In genomic region chr2:73069041-73069854, GRCh38 we compare ENCODE assay signal across 9 cellular contexts. TPM values are rescaled to one million over a fixed set of nuclear protein-coding genes. Genes with fewer than 3 reads are reported as not detected.
DNase-seq lines count a peak whose midpoint lies in the region; ATAC-seq and TF ChIP-seq lines count a peak whose summit lies in the region.
"Had no signal": no experiment of that assay in that cellular context is flagged by ENCODE, and none has a peak within 500 bp of the region (broad histone marks: within the 10 kb centered on the region; RNA-seq: fewer than 3 reads in every experiment).

No MANE protein-coding gene starts in this region.

- 40% methylated on average over 7 of the region's 7 CpGs for WGBS in smooth muscle cell (ENCODE audit: low lambda C conversion rate)

- ATAC-seq in T-cell (replicated peaks in 1 of 4) (no peak), GM18870 (IDR thresholded peaks at IDR 0.05; ENCODE audit: unreplicated experiment) (no peak), HG03175 (IDR thresholded peaks at IDR 0.05; ENCODE audit: unreplicated experiment) (no peak), GM18867 (IDR thresholded peaks at IDR 0.05; ENCODE audit: unreplicated experiment) (no peak)

- peaks cover 12% of the 10 kb centered on the region for H3K36me3 Mint-ChIP-seq in T-helper 1 cell treated with Interleukin-12 subunit alpha and Interleukin-12 subunit beta and Interleukin-4 antibody, amounts not matched to agents 30 μg/mL and 1 μg/mL, for 36 hours (ENCODE audit: low read depth)
- peaks cover 4% of the 10 kb centered on the region for H3K36me3 Mint-ChIP-seq in T-cell

- CTCF ChIA-PET in T-cell (lab: Charles Lee), result interaction anchor here (0.7 to 1.0 kb wide), 2 partner anchors 165 to 194 kb away, joined by 3 read pairs; partner anchors contain the start of gene CCT7 (in 1 of the 2)

- peak overlapping the region; percentile 100 for H3K4me2 ChIP-seq in smooth muscle cell

- no peaks in the 10 kb centered on the region for H3K27me3 ChIP-seq in smooth muscle cell (ENCODE audit: low read depth)

- peak overlapping the region; percentile 86 for H3K4me3 ChIP-seq in fibroblast of pulmonary artery (replicated peaks; ENCODE audit: low read depth, low read length)
- H3K4me3 ChIP-seq in smooth muscle cell, result peak overlapping the region; percentile 96

- no peaks in the 10 kb centered on the region for H3K36me3 ChIP-seq in smooth muscle cell (ENCODE audit: low read depth)

- H3K27me3 Mint-ChIP-seq in T-helper 1 cell treated with Interleukin-12 subunit alpha and Interleukin-12 subunit beta and Interleukin-4 antibody, amounts not matched to agents 30 μg/mL and 1 μg/mL, for 36 hours (ENCODE audit: low read depth), result peaks cover 19% of the 10 kb centered on the region
- H3K27me3 Mint-ChIP-seq in T-cell, result no peaks in the 10 kb centered on the region

- H3K9me3 Mint-ChIP-seq in T-helper 1 cell treated with Interleukin-12 subunit alpha and Interleukin-12 subunit beta and Interleukin-4 antibody, amounts not matched to agents 30 μg/mL and 1 μg/mL, for 36 hours, result no peaks in the 10 kb centered on the region
- no peaks in the 10 kb centered on the region for H3K9me3 Mint-ChIP-seq in T-cell

- DNase-seq in T-helper 1 cell, result no peak
- DNase-seq in T-cell, result no peak
- DNase-seq in fibroblast of pulmonary artery (ENCODE audit: low read depth), result no peak
- no peak for DNase-seq in smooth muscle cell (lab: John Stamatoyannopoulos, UW; ENCODE audit: unreplicated experiment)
- DNase-seq: C1 segment of cervical spinal cord had no signal

- peak overlapping the region; percentile 95 for H3K27ac ChIP-seq in smooth muscle cell (ENCODE audit: low read depth)

- H3K4me1 Mint-ChIP-seq in T-helper 1 cell treated with Interleukin-12 subunit alpha and Interleukin-12 subunit beta and Interleukin-4 antibody, amounts not matched to agents 30 μg/mL and 1 μg/mL, for 36 hours (ENCODE audit: low read depth), result peaks cover 26% of the 10 kb centered on the region
- peaks cover 38 to 48% (median 41%) of the 10 kb centered on the region in 3 donors for H3K4me1 Mint-ChIP-seq in T-cell

- H3K9ac ChIP-seq in smooth muscle cell (ENCODE audit: low read depth), result peak overlapping the region; percentile 92

- H4K20me1 ChIP-seq in smooth muscle cell (ENCODE audit: low read depth), result peaks cover 17% of the 10 kb centered on the region

- H3K4me1 ChIP-seq in smooth muscle cell (ENCODE audit: low read depth), result peaks cover 10% of the 10 kb centered on the region

- H3K9me3 ChIP-seq in smooth muscle cell (replicated peaks; ENCODE audit: low read depth), result no peaks in the 10 kb centered on the region

- no peak for TF ChIP-seq CTCF in fibroblast of pulmonary artery (IDR thresholded peaks at IDR 0.05; ENCODE audit: low read length, missing control alignments)
- TF ChIP-seq CTCF in smooth muscle cell (IDR thresholded peaks at IDR 0.05; ENCODE audit: borderline replicate concordance, insufficient read depth, poor library complexity, severe bottlenecking), result no peak

- POLR2A ChIA-PET in T-cell (lab: Charles Lee), result no interaction called here

- H3F3A ChIP-seq in smooth muscle cell (ENCODE audit: low read depth), result peaks cover 13% of the 10 kb centered on the region

- peak overlapping the region; percentile 81 for H3K27ac Mint-ChIP-seq in T-helper 1 cell treated with Interleukin-12 subunit alpha and Interleukin-12 subunit beta and Interleukin-4 antibody, amounts not matched to agents 30 μg/mL and 1 μg/mL, for 36 hours
- H3K27ac Mint-ChIP-seq in T-cell, result no peak overlapping the region

- H2AFZ ChIP-seq in smooth muscle cell (ENCODE audit: low read depth), result no peak overlapping the region

- peak overlapping the region; percentile 90 for H3K4me3 Mint-ChIP-seq in T-helper 1 cell treated with Interleukin-12 subunit alpha and Interleukin-12 subunit beta and Interleukin-4 antibody, amounts not matched to agents 30 μg/mL and 1 μg/mL, for 36 hours
- H3K4me3 Mint-ChIP-seq in T-cell, result peak overlapping the region; percentile 90 to 93 (median 91)

- peaks cover 45% of the 10 kb centered on the region for H3K79me2 ChIP-seq in smooth muscle cell (ENCODE audit: low read depth)

RNA-seq across cellular contexts. Expression of gene SFXN5, which starts 2.3 kb away (rescaled TPM):
- 10 to 100 TPM in 2 of 5 donors, 1 to 10 TPM in 3; 6.3 to 14.2 (median 9.7) TPM for total RNA-seq in T-cell
- 6.9 and 8.8 TPM in 2 replicates for total RNA-seq in smooth muscle cell
- polyA plus RNA-seq in smooth muscle cell, result 8.3 and 19.2 TPM in 2 replicates

RNA-seq across cellular contexts. Expression of gene RAB11FIP5, which starts 43.5 kb away (rescaled TPM):
- total RNA-seq in T-cell (10 to 100 TPM in 4 of 5 donors, 1 to 10 TPM in 1; 7.9 to 15.2 (median 11.0) TPM), smooth muscle cell (23.3 and 24.3 TPM in 2 replicates)
- polyA plus RNA-seq in smooth muscle cell, result 31.3 and 32.0 TPM in 2 replicates
